8 cellular contexts compared by ENCODE assay signal in genomic region chr2:168456526-168457176, GRCh38. TPM values are rescaled to one million over a fixed set of nuclear protein-coding genes. Genes with fewer than 3 reads are reported as not detected.
A peak's percentile ranks its signal among the peaks of the same experiment; 100 is the strongest.
DNase-seq lines count a peak whose midpoint lies in the region; ATAC-seq and TF ChIP-seq lines count a peak whose summit lies in the region.

No MANE protein-coding gene starts in this region.

- CTCF ChIA-PET in activated CD4-positive, alpha-beta T cell treated with anti-CD3 and anti-CD28 coated beads for 36 hours (lab: Charles Lee), result interaction anchor here (0.6 kb wide), 1 partner anchor 56 kb away, joined by 3 read pairs; no protein-coding TSS in a partner anchor

- H3K4me1 ChIP-seq in endodermal cell (ENCODE audit: control insufficient read depth, insufficient read depth, low read length), result no peaks in the 10 kb centered on the region
- peaks cover 11% of the 10 kb centered on the region for H3K4me1 ChIP-seq in stomach smooth muscle (ENCODE audit: control insufficient read depth, insufficient read depth, low read length)

- no peaks in the 10 kb centered on the region for H3K36me3 ChIP-seq in KOPT-K1 (ENCODE audit: insufficient read depth, low read length)
- no peaks in the 10 kb centered on the region for H3K36me3 ChIP-seq in endodermal cell (ENCODE audit: control insufficient read depth, insufficient read depth, low read length)
- no peaks in the 10 kb centered on the region for H3K36me3 ChIP-seq in stomach smooth muscle (ENCODE audit: control insufficient read depth in 2 of 2, insufficient read depth in 2 of 2, low read length in 2 of 2)

- ATAC-seq in GM21825 (IDR thresholded peaks at IDR 0.05; ENCODE audit: unreplicated experiment), result peak; percentile 27
- peak; percentile 54 for ATAC-seq in activated CD4-positive, alpha-beta T cell treated with anti-CD3 and anti-CD28 coated beads for 36 hours

- 0% methylated on average over 14 to 60 of the region's 60 CpGs for WGBS in endodermal cell (ENCODE audit: insufficient coverage in 1 of 2, insufficient read length in 1 of 2), 2 experiments

- intact Hi-C loops in activated CD4-positive, alpha-beta T cell treated with anti-CD3 and anti-CD28 coated beads for 36 hours (cut with DNase I, micrococcal nuclease), result loop anchor here (1.0 to 10.0 kb wide), 5 partner anchors 34 to 212 kb away; partner anchors contain the start of gene STK39 (in 2 of the 2)

- POLR2A ChIA-PET in activated CD4-positive, alpha-beta T cell treated with anti-CD3 and anti-CD28 coated beads for 36 hours (lab: Charles Lee), result no interaction called here

- H3K27me3 ChIP-seq in endodermal cell (ENCODE audit: control insufficient read depth, insufficient read depth, low read length, poor library complexity, severe bottlenecking) (no peaks in the 10 kb centered on the region), stomach smooth muscle (ENCODE audit: control insufficient read depth in 1 of 2, insufficient read depth in 2 of 2, low read length in 2 of 2) (no peaks in the 10 kb centered on the region)

- H3K4me3 ChIP-seq in endodermal cell (ENCODE audit: low read length), result peak overlapping the region; percentile 88
- peak overlapping the region; percentile 87 to 92 for H3K4me3 ChIP-seq in stomach smooth muscle (ENCODE audit: low read length in 2 of 2)

- no peaks in the 10 kb centered on the region for H3K36me3 Mint-ChIP-seq in activated CD4-positive, alpha-beta T cell treated with anti-CD3 and anti-CD28 coated beads for 36 hours (ENCODE audit: low read depth)
- H3K36me3 Mint-ChIP-seq in endodermal cell (ENCODE audit: low read depth), result no peaks in the 10 kb centered on the region

- peak overlapping the region; percentile 47 for H3K9ac ChIP-seq in endodermal cell (ENCODE audit: extremely low read depth, low read length, poor library complexity, severe bottlenecking)
- H3K9ac ChIP-seq in stomach smooth muscle (ENCODE audit: low read length in 2 of 2), result peak overlapping the region; percentile 65 to 87

- peak overlapping the region; percentile 87 for H3K27ac Mint-ChIP-seq in activated CD4-positive, alpha-beta T cell treated with anti-CD3 and anti-CD28 coated beads for 36 hours
- H3K27ac Mint-ChIP-seq in endodermal cell, result peak overlapping the region; percentile 62

- no peak overlapping the region for H3K4me3 Mint-ChIP-seq in activated CD4-positive, alpha-beta T cell treated with anti-CD3 and anti-CD28 coated beads for 36 hours
- H3K4me3 Mint-ChIP-seq in endodermal cell, result no peak overlapping the region

- no peaks in the 10 kb centered on the region for H3K9me3 ChIP-seq in KOPT-K1 (ENCODE audit: insufficient read depth, low read length, poor library complexity, severe bottlenecking)
- peaks cover 20% of the 10 kb centered on the region for H3K9me3 ChIP-seq in endodermal cell (ENCODE audit: control insufficient read depth, low read length)
- no peaks in the 10 kb centered on the region for H3K9me3 ChIP-seq in stomach smooth muscle (ENCODE audit: control insufficient read depth in 2 of 2, low read length in 2 of 2)

- peaks cover 2% of the 10 kb centered on the region for H3K27me3 Mint-ChIP-seq in activated CD4-positive, alpha-beta T cell treated with anti-CD3 and anti-CD28 coated beads for 36 hours
- H3K27me3 Mint-ChIP-seq in endodermal cell (ENCODE audit: insufficient read depth), result no peaks in the 10 kb centered on the region

- DNase-seq in NCI-H1436 (lab: John Stamatoyannopoulos, UW) (peak; percentile 30), NCI-H1436 treated with DMSO at 0.1 percent for 48 hours (lab: John Stamatoyannopoulos, UW) (no peak), endodermal cell (peak; percentile 79), midbrain (lab: John Stamatoyannopoulos, UW) (peak; percentile 30)
- DNase-seq in activated CD4-positive, alpha-beta T cell treated with anti-CD3 and anti-CD28 coated beads for 36 hours, result peak; percentile 71

- peaks cover 39% of the 10 kb centered on the region for H3K4me1 Mint-ChIP-seq in activated CD4-positive, alpha-beta T cell treated with anti-CD3 and anti-CD28 coated beads for 36 hours
- H3K4me1 Mint-ChIP-seq in endodermal cell, result peaks cover 23% of the 10 kb centered on the region

- H3K27ac ChIP-seq in KOPT-K1 (ENCODE audit: low read depth, low read length, poor library complexity, severe bottlenecking), result peak overlapping the region; percentile 84
- H3K27ac ChIP-seq in endodermal cell (ENCODE audit: low read depth, low read length), result peak overlapping the region; percentile 75
- peak overlapping the region; percentile 75 for H3K27ac ChIP-seq in stomach smooth muscle (ENCODE audit: low read length)

- no peaks in the 10 kb centered on the region for H3K9me3 Mint-ChIP-seq in activated CD4-positive, alpha-beta T cell treated with anti-CD3 and anti-CD28 coated beads for 36 hours (ENCODE audit: low read depth)
- H3K9me3 Mint-ChIP-seq in endodermal cell, result no peaks in the 10 kb centered on the region

- no peak for TF ChIP-seq CTCF in endodermal cell (conservative IDR thresholded peaks at IDR 0.05)

RNA-seq across cellular contexts. Expression of gene CERS6, which starts 0.6 kb away (rescaled TPM):
- total RNA-seq in activated CD4-positive, alpha-beta T cell treated with anti-CD3 and anti-CD28 coated beads for 36 hours, result 10 to 100 TPM; 12.9 to 13.1 TPM
- total RNA-seq in endodermal cell, result 10 to 100 TPM; 41.3 to 52.0 TPM
- polyA plus RNA-seq in endodermal cell (2013, experiment 1 of 2), result 31.7 TPM
- 31.6 TPM for polyA plus RNA-seq in endodermal cell (2013, experiment 2 of 2)
